In the genomic region with DNA sequence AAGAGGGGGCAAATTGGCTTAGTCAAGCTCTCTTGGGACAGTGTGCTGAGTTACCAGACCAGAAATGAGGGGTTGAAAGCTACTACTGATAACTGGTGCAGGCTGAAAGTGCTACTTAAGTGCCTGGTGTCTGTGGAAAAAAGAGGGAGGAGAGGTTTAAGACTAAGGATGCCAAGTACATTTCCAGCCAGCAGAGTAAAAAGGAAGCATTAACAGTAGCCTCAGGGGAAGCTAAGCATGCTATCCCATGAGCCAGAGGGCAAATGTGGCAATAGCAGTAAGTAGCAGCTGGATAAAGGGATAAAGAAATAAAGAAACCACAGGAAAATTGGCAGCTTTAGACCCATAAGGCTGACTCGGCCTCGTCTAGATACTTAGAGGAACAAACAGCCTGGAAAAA, we compare ENCODE assay signal across 10 cellular contexts.
A peak's percentile ranks its signal among the peaks of the same experiment; 100 is the strongest.
DNase-seq lines count a peak whose midpoint lies in the region; ATAC-seq and TF ChIP-seq lines count a peak whose summit lies in the region.
"Had no signal": no experiment of that assay in that cellular context is flagged by ENCODE, and none has a peak within 500 bp of the region (broad histone marks: within the 10 kb centered on the region; RNA-seq: fewer than 3 reads in every experiment).

No MANE protein-coding gene starts in this region.

- H3K36me3 ChIP-seq in breast epithelium (no peaks in the 10 kb centered on the region), SK-N-MC (ENCODE audit: insufficient read depth, low read length) (no peaks in the 10 kb centered on the region), tibial nerve (no peaks in the 10 kb centered on the region)

- H3K9me3 Mint-ChIP-seq in MCF 10A (ENCODE audit: unreplicated experiment): no peaks in the 10 kb centered on the region

- H3K27me3 Mint-ChIP-seq in MCF 10A (ENCODE audit: insufficient read depth, unreplicated experiment): no peaks in the 10 kb centered on the region
- H3K27me3 Mint-ChIP-seq: CD4-positive, alpha-beta T cell had no signal

- no TSS peak for BruUV-seq in MCF 10A (replicated peaks; lab: Mats Ljungman, UMichigan)

- ATAC-seq in left colon: no peak

- H3K36me3 Mint-ChIP-seq in MCF 10A (ENCODE audit: insufficient read depth, unreplicated experiment): peaks cover 7% of the 10 kb centered on the region

- no peak overlapping the region for H3K27ac ChIP-seq in breast epithelium
- peak overlapping the region; percentile 76; the same call in 1 of the 2 replicates for H3K27ac ChIP-seq in SK-N-MC
- no peak overlapping the region for H3K27ac ChIP-seq in tibial nerve

- intact Hi-C loops in MCF 10A (cut with micrococcal nuclease) (no loop called here), breast epithelium (cut with DNase I; ENCODE audit: low total_unique reads) (no loop called here), left colon (cut with DNase I, micrococcal nuclease) (no loop called here)

- no peak for TF ChIP-seq CTCF in MCF 10A (IDR thresholded peaks at IDR 0.05; ENCODE audit: unreplicated experiment)
- no peak for TF ChIP-seq CTCF in breast epithelium (IDR thresholded peaks at IDR 0.05)
- TF ChIP-seq CTCF in tibial nerve (IDR thresholded peaks at IDR 0.05): no peak

- WGBS in tibial nerve, 2 donors: 22 to 23% methylated on average over 2 of the region's 2 CpGs

- CTCF ChIA-PET in MCF 10A (lab: Yijun Ruan, JAX): interaction anchor here (0.6 to 1.2 kb wide), 3 partner anchors 10 to 643 kb away, joined by 3 to 5 read pairs (median 3); no protein-coding TSS in a partner anchor

- peaks cover 13% of the 10 kb centered on the region for H3K4me1 Mint-ChIP-seq in MCF 10A (ENCODE audit: insufficient read depth, unreplicated experiment)

- H3K27me3 ChIP-seq in breast epithelium (no peaks in the 10 kb centered on the region), tibial nerve (no peaks in the 10 kb centered on the region)

- TF ChIP-seq POLR2A in breast epithelium (IDR thresholded peaks at IDR 0.05) (no peak), tibial nerve (IDR thresholded peaks at IDR 0.05) (no peak)

- no peaks in the 10 kb centered on the region for H3K9me3 ChIP-seq in breast epithelium
- no peaks in the 10 kb centered on the region for H3K9me3 ChIP-seq in SK-N-MC (ENCODE audit: low read depth, low read length)
- no peaks in the 10 kb centered on the region for H3K9me3 ChIP-seq in tibial nerve

- peak; percentile 90 for DNase-seq in MCF 10A (ENCODE audit: unreplicated experiment)
- DNase-seq in breast epithelium (ENCODE audit: low spot score in 2 of 2): no peak
- peak; percentile 91 for DNase-seq in SK-N-MC (ENCODE audit: low read depth, low spot score)
- peak; percentile 40 for DNase-seq in glomerular visceral epithelial cell (ENCODE audit: extremely low spot score)
- peak; percentile 17 to 60 for DNase-seq in tibial nerve (ENCODE audit: low spot score in 2 of 2)
- DNase-seq in NCI-H748 treated with DMSO at 0.1 percent for 48 hours (lab: John Stamatoyannopoulos, UW): no peak
- no peak for DNase-seq in left colon
- DNase-seq in activated gamma-delta T cell (lab: John Stamatoyannopoulos, UW): no peak
- DNase-seq: CD4-positive, alpha-beta T cell; H7 had no signal

- peak overlapping the region; percentile 0 for H3K27ac Mint-ChIP-seq in MCF 10A (ENCODE audit: low read depth, unreplicated experiment)
- H3K27ac Mint-ChIP-seq: CD4-positive, alpha-beta T cell had no signal

- POLR2A ChIA-PET in MCF 10A (lab: Yijun Ruan, JAX): interaction anchor here (1.3 kb wide), 1 partner anchor 83 kb away, joined by 3 read pairs; no protein-coding TSS in a partner anchor

- no peak overlapping the region for H3K4me3 ChIP-seq in breast epithelium
- H3K4me3 ChIP-seq in SK-N-MC: peak overlapping the region; percentile 49; the same call in 1 of the 2 replicates
- H3K4me3 ChIP-seq in tibial nerve: no peak overlapping the region

- no peak overlapping the region for H3K4me3 Mint-ChIP-seq in MCF 10A (ENCODE audit: unreplicated experiment)
- H3K4me3 Mint-ChIP-seq: CD4-positive, alpha-beta T cell had no signal

- no peak overlapping the region for H3K9ac ChIP-seq in SK-N-MC (ENCODE audit: insufficient read length)

- peak in 1 of 2 donors; percentile 75 for TF ChIP-seq EP300 in tibial nerve (IDR thresholded peaks at IDR 0.05)

- no peaks in the 10 kb centered on the region for H3K4me1 ChIP-seq in breast epithelium
- peaks cover 0 to 11% (median 0%) of the 10 kb centered on the region in 4 donors for H3K4me1 ChIP-seq in tibial nerve

Comparison
In these comparisons a context has a peak if more than half of its experiments do, and no peak if none do; other contexts are left out.
1. DNase-seq: peak in MCF 10A (single experiment), SK-N-MC (single experiment), glomerular visceral epithelial cell (single experiment) and tibial nerve (2 of 2); none in breast epithelium (0 of 2), NCI-H748 treated with DMSO at 0.1 percent for 48 hours (single experiment), left colon (0 of 2) and activated gamma-delta T cell (single experiment).